9 cellular contexts compared by ENCODE assay signal in genomic region chr1:55209247-55209646, GRCh38. TPM values are rescaled to one million over a fixed set of nuclear protein-coding genes. Genes with fewer than 3 reads are reported as not detected.
DNase-seq lines count a peak whose midpoint lies in the region; ATAC-seq and TF ChIP-seq lines count a peak whose summit lies in the region.
"Had no signal": no experiment of that assay in that cellular context is flagged by ENCODE, and none has a peak within 500 bp of the region (broad histone marks: within the 10 kb centered on the region; RNA-seq: fewer than 3 reads in every experiment).

No MANE protein-coding gene starts in this region.

- peaks cover 71% of the 10 kb centered on the region for H3K4me1 Mint-ChIP-seq in activated CD4-positive, alpha-beta T cell treated with anti-CD3 and anti-CD28 coated beads, Interleukin-2, amount 10 ng/mL, durations not matched to agents 7 days and 5 days
- H3K4me1 Mint-ChIP-seq in WTC11 (peaks cover 70% of the 10 kb centered on the region), osteocyte (ENCODE audit: unreplicated experiment) (peaks cover 82% of the 10 kb centered on the region)

- peak overlapping the region; percentile 57 for H3K27ac Mint-ChIP-seq in activated CD4-positive, alpha-beta T cell treated with anti-CD3 and anti-CD28 coated beads, Interleukin-2, amount 10 ng/mL, durations not matched to agents 7 days and 5 days
- no peak overlapping the region for H3K27ac Mint-ChIP-seq in WTC11
- H3K27ac Mint-ChIP-seq in osteocyte (ENCODE audit: unreplicated experiment): peak overlapping the region; percentile 69

- no peak overlapping the region for H3K27ac ChIP-seq in ascending aorta

- no peak overlapping the region for H3K4me3 Mint-ChIP-seq in activated CD4-positive, alpha-beta T cell treated with anti-CD3 and anti-CD28 coated beads, Interleukin-2, amount 10 ng/mL, durations not matched to agents 7 days and 5 days
- H3K4me3 Mint-ChIP-seq in WTC11: no peak overlapping the region
- H3K4me3 Mint-ChIP-seq in osteocyte (ENCODE audit: unreplicated experiment): no peak overlapping the region

- no peaks in the 10 kb centered on the region for H3K27me3 Mint-ChIP-seq in activated CD4-positive, alpha-beta T cell treated with anti-CD3 and anti-CD28 coated beads, Interleukin-2, amount 10 ng/mL, durations not matched to agents 7 days and 5 days
- H3K27me3 Mint-ChIP-seq in WTC11 (ENCODE audit: low read depth): no peaks in the 10 kb centered on the region; the same call in 1 of the 2 replicates
- no peaks in the 10 kb centered on the region for H3K27me3 Mint-ChIP-seq in osteocyte (ENCODE audit: unreplicated experiment)

- ATAC-seq in WTC11: 0 out of 2 replicates have a peak, but pooled peaks have one; percentile 14

- intact Hi-C loops in ascending aorta (cut with DNase I): no loop called here

- H3K9me3 Mint-ChIP-seq in activated CD4-positive, alpha-beta T cell treated with anti-CD3 and anti-CD28 coated beads, Interleukin-2, amount 10 ng/mL, durations not matched to agents 7 days and 5 days: no peaks in the 10 kb centered on the region
- H3K9me3 Mint-ChIP-seq in WTC11 (no peaks in the 10 kb centered on the region), osteocyte (ENCODE audit: unreplicated experiment) (no peaks in the 10 kb centered on the region)

- H3K36me3 Mint-ChIP-seq in activated CD4-positive, alpha-beta T cell treated with anti-CD3 and anti-CD28 coated beads, Interleukin-2, amount 10 ng/mL, durations not matched to agents 7 days and 5 days (ENCODE audit: low read depth): peaks cover 23% of the 10 kb centered on the region
- H3K36me3 Mint-ChIP-seq in WTC11 (no peaks in the 10 kb centered on the region), osteocyte (ENCODE audit: unreplicated experiment) (no peaks in the 10 kb centered on the region)

- no peaks in the 10 kb centered on the region for H3K9me3 ChIP-seq in ascending aorta

- no peaks in the 10 kb centered on the region for H3K27me3 ChIP-seq in ascending aorta

- in situ Hi-C loops in KBM-7 (cut with MboI; ENCODE audit: low pct_unique_long_range_greater_than_20kb, low sequenced_read_pairs): no loop called here

- TF ChIP-seq CTCF in WTC11 (IDR thresholded peaks at IDR 0.05) (no peak), osteocyte (IDR thresholded peaks at IDR 0.05) (no peak), ascending aorta (IDR thresholded peaks at IDR 0.05) (no peak)

- H3K36me3 ChIP-seq in ascending aorta: no peaks in the 10 kb centered on the region

- H3K4me3 ChIP-seq in ascending aorta: peak overlapping the region in 1 of 2 donors; percentile 5

- POLR2A ChIA-PET in activated CD4-positive, alpha-beta T cell treated with anti-CD3 and anti-CD28 coated beads, Interleukin-2, amount 10 ng/mL, durations not matched to agents 7 days and 5 days (lab: Charles Lee): no interaction called here
- POLR2A ChIA-PET in WTC11 (lab: Charles Lee): no interaction called here

- no peak for DNase-seq in activated CD4-positive, alpha-beta T cell treated with anti-CD3 and anti-CD28 coated beads, Interleukin-2, amount 10 ng/mL, durations not matched to agents 7 days and 5 days
- DNase-seq in activated CD4-positive, alpha-beta T cell treated with anti-CD3 and anti-CD28 coated beads for 1 hour: no peak
- DNase-seq in KBM-7 (peak; percentile 42), WTC11 (ENCODE audit: low spot score) (no peak), osteocyte (ENCODE audit: extremely low spot score, unreplicated experiment) (no peak), ascending aorta (ENCODE audit: low spot score in 2 of 2) (no peak), NCI-H1105 treated with DMSO at 0.1 percent for 48 hours (lab: John Stamatoyannopoulos, UW) (no peak)
- no peak for DNase-seq in stimulated activated CD4-positive, alpha-beta T cell treated with anti-CD3 and anti-CD28 coated beads, Interleukin-4, amount 100 ng/mL, for 24 hours
- DNase-seq: activated CD4-positive, alpha-beta T cell treated with anti-CD3 and anti-CD28 coated beads for 48 hours had no signal

- CTCF ChIA-PET in activated CD4-positive, alpha-beta T cell treated with anti-CD3 and anti-CD28 coated beads, Interleukin-2, amount 10 ng/mL, durations not matched to agents 7 days and 5 days (lab: Charles Lee): interaction anchor here (0.7 to 1.1 kb wide), 4 partner anchors 9 to 73 kb away, joined by 3 to 4 read pairs (median 4); no protein-coding TSS in a partner anchor
- CTCF ChIA-PET in WTC11 (lab: Charles Lee): interaction anchor here (0.9 to 1.7 kb wide), 3 partner anchors 15 to 129 kb away, joined by 3 to 12 read pairs (median 5); no protein-coding TSS in a partner anchor

- peaks cover 10 to 36% of the 10 kb centered on the region in 2 donors for H3K4me1 ChIP-seq in ascending aorta

TF ChIP-seq in WTC11, 78 proteins besides CTCF, POLR2A, EP300 and RAD21 (continues in another document):
- TF ChIP-seq ZNF671 (CRISPR knock-in tag; IDR thresholded peaks at IDR 0.05): no peak
- TF ChIP-seq NFATC4 (CRISPR knock-in tag; IDR thresholded peaks at IDR 0.05): no peak
- TF ChIP-seq IRF2 (CRISPR knock-in tag; IDR thresholded peaks at IDR 0.05; ENCODE audit: borderline replicate concordance, low read depth): no peak
- TF ChIP-seq ZNF423 (CRISPR knock-in tag; IDR thresholded peaks at IDR 0.05): no peak
- no peak for TF ChIP-seq ELF4 (CRISPR knock-in tag; IDR thresholded peaks at IDR 0.05; ENCODE audit: low read depth)
- TF ChIP-seq ZNF425 (CRISPR knock-in tag; conservative IDR thresholded peaks at IDR 0.05): no peak
- no peak for TF ChIP-seq ZMAT4 (CRISPR knock-in tag; IDR thresholded peaks at IDR 0.05)
- no peak for TF ChIP-seq ATF1 (CRISPR knock-in tag; IDR thresholded peaks at IDR 0.05)
- no peak for TF ChIP-seq OVOL2 (CRISPR knock-in tag; IDR thresholded peaks at IDR 0.05; ENCODE audit: borderline replicate concordance)
- TF ChIP-seq ZNF396 (CRISPR knock-in tag; IDR thresholded peaks at IDR 0.05; ENCODE audit: borderline replicate concordance): no peak
- TF ChIP-seq USF1 (CRISPR knock-in tag; IDR thresholded peaks at IDR 0.05): no peak
- no peak for TF ChIP-seq ZBTB21 (CRISPR knock-in tag; IDR thresholded peaks at IDR 0.05; ENCODE audit: borderline replicate concordance)
- no peak for TF ChIP-seq ZNF121 (CRISPR knock-in tag; IDR thresholded peaks at IDR 0.05)
- no peak for TF ChIP-seq ZNF138 (CRISPR knock-in tag; conservative IDR thresholded peaks at IDR 0.05)
- no peak for TF ChIP-seq ATF2 (CRISPR knock-in tag; IDR thresholded peaks at IDR 0.05; ENCODE audit: borderline replicate concordance, low read depth)
- TF ChIP-seq NFE2L1 (CRISPR knock-in tag; IDR thresholded peaks at IDR 0.05): no peak

RNA-seq across cellular contexts. Expression of gene USP24, which starts 5.9 kb away (rescaled TPM):
- 10 to 100 TPM; 37.5 to 39.9 TPM for total RNA-seq in activated CD4-positive, alpha-beta T cell treated with anti-CD3 and anti-CD28 coated beads, Interleukin-2, amount 10 ng/mL, durations not matched to agents 7 days and 5 days
- total RNA-seq in WTC11 (2021): 35.4 to 40.9 TPM (median 37.2 TPM) in 3 replicates
- 32.1 and 37.5 TPM in 2 replicates for total RNA-seq in osteocyte
- 11.2 TPM for total RNA-seq in ascending aorta
